29 cellular contexts compared by ENCODE assay signal in genomic region chr5:141795421-141795820, GRCh38.
"Had no signal": no experiment of that assay in that cellular context is flagged by ENCODE, and none has a peak within 500 bp of the region (broad histone marks: within the 10 kb centered on the region; RNA-seq: fewer than 3 reads in every experiment).

No MANE protein-coding gene starts in this region.

- H3K27ac ChIP-seq: hepatocyte, left ventricle myocardium inferior, neutrophil, ovary, right atrium auricular region, right lobe of liver, stomach, testis, thyroid gland, transverse colon, upper lobe of left lung, vagina had no signal

- H3K27ac Mint-ChIP-seq: immature natural killer cell; natural killer cell treated with Interleukin-12 subunit alpha and Interleukin-12 subunit beta and Interleukin-15 and Interleukin-18, amount 100 ng/mL, for 72 hours; progenitor cell of endocrine pancreas; stimulated activated memory B cell treated with anti-CD40 and anti-IgM and Interleukin-4, amounts not matched to agents 10 μg/mL and 1 μg/mL and 100 μg/mL, for 72 hours had no signal

- ATAC-seq: mucosa of descending colon; naive thymus-derived CD4-positive, alpha-beta T cell; natural killer cell treated with Interleukin-12 subunit alpha and Interleukin-12 subunit beta and Interleukin-15 and Interleukin-18, amount 100 ng/mL, for 72 hours; right lobe of liver; stimulated activated memory B cell treated with anti-CD40 and anti-IgM and Interleukin-4, amounts not matched to agents 10 μg/mL and 1 μg/mL and 100 μg/mL, for 72 hours had no signal

- H2AFZ ChIP-seq: hepatocyte had no signal

- FAIRE-seq: islet of Langerhans, kidney had no signal

- H3K4me3 Mint-ChIP-seq: immature natural killer cell; naive thymus-derived CD4-positive, alpha-beta T cell; natural killer cell treated with Interleukin-12 subunit alpha and Interleukin-12 subunit beta and Interleukin-15 and Interleukin-18, amount 100 ng/mL, for 72 hours; stimulated activated memory B cell treated with anti-CD40 and anti-IgM and Interleukin-4, amounts not matched to agents 10 μg/mL and 1 μg/mL and 100 μg/mL, for 72 hours had no signal

- H3K4me1 ChIP-seq: right atrium auricular region, right lobe of liver, testis, thyroid gland, transverse colon, upper lobe of left lung, vagina had no signal

- H3K4me2 ChIP-seq: hepatocyte, smooth muscle cell had no signal

- DNase-seq: immature natural killer cell; kidney; left ventricle myocardium inferior; midbrain; mucosa of descending colon; naive thymus-derived CD4-positive, alpha-beta T cell; occipital lobe; ovary; right lobe of liver; stimulated activated CD4-positive, alpha-beta T cell treated with anti-CD3 and anti-CD28 coated beads, Interleukin-1b, Interleukin-23, amount 100 ng/mL, for 48 hours; stimulated activated CD4-positive, alpha-beta T cell treated with anti-CD3 and anti-CD28 coated beads, Interleukin-2, amount 100 ng/mL, for 48 hours; stimulated activated CD4-positive, alpha-beta T cell treated with anti-CD3 and anti-CD28 coated beads, Interleukin-4, amount 100 ng/mL, for 4 hours; stimulated activated CD8-positive, alpha-beta memory T cell treated with anti-CD3 and anti-CD28 coated beads, Interleukin-4, amount 100 ng/mL, for 48 hours; stimulated activated naive CD4-positive, alpha-beta T cell treated with Interleukin-2 at 50 U/mL for 16 hours; stomach; testis; thyroid gland; transverse colon; upper lobe of left lung had no signal

- H3K9me3 Mint-ChIP-seq: immature natural killer cell; natural killer cell treated with Interleukin-12 subunit alpha and Interleukin-12 subunit beta and Interleukin-15 and Interleukin-18, amount 100 ng/mL, for 72 hours; stimulated activated memory B cell treated with anti-CD40 and anti-IgM and Interleukin-4, amounts not matched to agents 10 μg/mL and 1 μg/mL and 100 μg/mL, for 72 hours had no signal

- H3K9me3 ChIP-seq: left ventricle myocardium inferior, mucosa of descending colon, neutrophil, ovary, right atrium auricular region, right lobe of liver, stomach, testis, thyroid gland, transverse colon, upper lobe of left lung, vagina had no signal

- H3K79me2 ChIP-seq: hepatocyte had no signal

- H3K27me3 ChIP-seq: hepatocyte, ovary, right atrium auricular region, right lobe of liver, testis, thyroid gland, transverse colon, upper lobe of left lung, vagina had no signal

- H3K4me1 Mint-ChIP-seq: immature natural killer cell; naive thymus-derived CD4-positive, alpha-beta T cell; stimulated activated memory B cell treated with anti-CD40 and anti-IgM and Interleukin-4, amounts not matched to agents 10 μg/mL and 1 μg/mL and 100 μg/mL, for 72 hours had no signal

- H3K36me3 Mint-ChIP-seq: naive thymus-derived CD4-positive, alpha-beta T cell; natural killer cell treated with Interleukin-12 subunit alpha and Interleukin-12 subunit beta and Interleukin-15 and Interleukin-18, amount 100 ng/mL, for 72 hours; stimulated activated memory B cell treated with anti-CD40 and anti-IgM and Interleukin-4, amounts not matched to agents 10 μg/mL and 1 μg/mL and 100 μg/mL, for 72 hours had no signal

- H3K36me3 ChIP-seq: left ventricle myocardium inferior, neutrophil, ovary, right atrium auricular region, right lobe of liver, stomach, thyroid gland, transverse colon, upper lobe of left lung, vagina had no signal

- H3K27me3 Mint-ChIP-seq: stimulated activated memory B cell treated with anti-CD40 and anti-IgM and Interleukin-4, amounts not matched to agents 10 μg/mL and 1 μg/mL and 100 μg/mL, for 72 hours had no signal

- H3K4me3 ChIP-seq: hepatocyte, left ventricle myocardium inferior, lung, mucosa of descending colon, ovary, right atrium auricular region, right lobe of liver, smooth muscle cell, stomach, testis, thyroid gland, transverse colon, upper lobe of left lung, vagina had no signal
